Comparison of ENCODE assay signal across 24 cellular contexts in genomic region chrX:114097411-114097810, GRCh38.
"Had no signal": no experiment of that assay in that cellular context is flagged by ENCODE, and none has a peak within 500 bp of the region (broad histone marks: within the 10 kb centered on the region; RNA-seq: fewer than 3 reads in every experiment).

No MANE protein-coding gene starts in this region.

- H3K4me3 ChIP-seq: colonic mucosa, esophagus squamous epithelium, gastrocnemius medialis, heart right ventricle, left lung, lower lobe of right lung had no signal

- H3K27me3 ChIP-seq: colonic mucosa, esophagus squamous epithelium had no signal

- H3K27ac ChIP-seq: colonic mucosa, epithelial cell of prostate, esophagus squamous epithelium, gastrocnemius medialis, heart right ventricle, left lung, lower lobe of right lung had no signal

- ATAC-seq: esophagus mucosa; gastrocnemius medialis; heart right ventricle; left cardiac atrium; left lung; left ventricle myocardium superior; lower lobe of right lung; naive thymus-derived CD4-positive, alpha-beta T cell had no signal

- H3K9me3 ChIP-seq: colonic mucosa, gastrocnemius medialis, left lung, lower lobe of right lung had no signal

- DNase-seq: colonic mucosa; cortex of kidney; effector CD8-positive, alpha-beta T cell; erythroblast; esophagus squamous epithelium; foreskin fibroblast; foreskin melanocyte; gastrocnemius medialis; glutamatergic neuron; head of caudate nucleus; heart right ventricle; hippocampal formation; left cardiac atrium; left lung; left ventricle myocardium superior; lower lobe of right lung; mesenchymal stem cell; midbrain; naive thymus-derived CD4-positive, alpha-beta T cell had no signal

- H3K36me3 ChIP-seq: colonic mucosa, esophagus squamous epithelium, gastrocnemius medialis, heart right ventricle, left lung, lower lobe of right lung had no signal

- H3K4me1 ChIP-seq: colonic mucosa, esophagus squamous epithelium, gastrocnemius medialis, heart right ventricle, left lung, lower lobe of right lung had no signal

- FAIRE-seq: endothelial cell of umbilical vein, islet of Langerhans, keratinocyte had no signal
